ENCODE assay signal across 8 cellular contexts in the genomic region with DNA sequence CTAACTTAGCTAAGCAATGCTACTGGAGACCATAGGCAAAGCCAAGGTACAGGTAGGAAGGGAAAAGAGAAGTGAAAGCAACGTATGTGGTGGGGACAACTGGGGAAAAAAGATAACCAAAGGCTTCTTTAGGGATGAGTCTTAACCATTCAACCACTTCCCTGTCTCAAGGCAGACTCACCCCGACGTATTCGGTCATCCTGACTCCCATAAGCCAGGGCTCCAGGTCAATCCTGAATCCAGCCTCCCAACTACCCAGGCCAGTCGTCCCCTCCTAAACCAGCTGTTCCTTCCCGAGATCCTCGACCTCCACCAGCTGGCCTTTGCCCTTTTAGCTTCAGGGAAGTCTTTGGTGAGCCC. TPM values are rescaled to one million over a fixed set of nuclear protein-coding genes. Genes with fewer than 3 reads are reported as not detected.
A peak's percentile ranks its signal among the peaks of the same experiment; 100 is the strongest.
DNase-seq lines count a peak whose midpoint lies in the region; ATAC-seq, FAIRE-seq and TF ChIP-seq lines count a peak whose summit lies in the region.

No MANE protein-coding gene starts in this region.

- DNase-seq in astrocyte (ENCODE audit: low read depth): peak; percentile 36
- DNase-seq in kidney glomerular epithelial cell (lab: John Stamatoyannopoulos, UW): peak; percentile 78
- no peak for DNase-seq in testis
- no peak for DNase-seq in HK-2 (ENCODE audit: unreplicated experiment)
- no peak for DNase-seq in GM10248 (ENCODE audit: extremely low spot score)

- H3K36me3 ChIP-seq in BLaER1 (peaks cover 42% of the 10 kb centered on the region), astrocyte (ENCODE audit: insufficient read depth, low read length) (peaks cover 8% of the 10 kb centered on the region), testis (ENCODE audit: low read depth, missing control alignments) (no peaks in the 10 kb centered on the region)

- no peak for TF ChIP-seq POLR2A in testis (IDR thresholded peaks at IDR 0.05)

- 0 to 1% methylated on average over 7 of the region's 7 CpGs for WGBS in testis, 2 donors

- POLR2A ChIA-PET in GM10248 (lab: Yijun Ruan, JAX): interaction anchor here (0.6 to 1.8 kb wide), 7 partner anchors 9 to 167 kb away, joined by 3 to 7 read pairs (median 4); no protein-coding TSS in a partner anchor

- FAIRE-seq in astrocyte (lab: Jason Lieb, UNC): no peak

- H3K9me3 Mint-ChIP-seq in astrocyte (ENCODE audit: unreplicated experiment): no peaks in the 10 kb centered on the region

- H3K9ac ChIP-seq in BLaER1 (peak overlapping the region; percentile 93), astrocyte (ENCODE audit: low read length) (peak overlapping the region; percentile 92)

- H3K36me3 Mint-ChIP-seq in astrocyte (ENCODE audit: low read depth, unreplicated experiment): peaks cover 14% of the 10 kb centered on the region

- H3K4me2 ChIP-seq in BLaER1 (peak overlapping the region; percentile 98), astrocyte (ENCODE audit: low read length) (peak overlapping the region; percentile 98)

- H3K27me3 ChIP-seq in BLaER1 (no peaks in the 10 kb centered on the region), astrocyte (ENCODE audit: insufficient read depth, low read length) (no peaks in the 10 kb centered on the region), testis (no peaks in the 10 kb centered on the region)

- H4K20me1 ChIP-seq in BLaER1: no peaks in the 10 kb centered on the region
- no peaks in the 10 kb centered on the region for H4K20me1 ChIP-seq in astrocyte (ENCODE audit: insufficient read depth, low read length)

- no peak for TF ChIP-seq CTCF in astrocyte (IDR thresholded peaks at IDR 0.05; ENCODE audit: insufficient read depth, low read depth, low read length)
- TF ChIP-seq CTCF in testis (IDR thresholded peaks at IDR 0.05): no peak
- no peak for TF ChIP-seq CTCF in GM10248 (IDR thresholded peaks at IDR 0.05; ENCODE audit: control extremely low read depth, extremely low read depth, low read depth, missing control alignments)

- H3K4me3 Mint-ChIP-seq in astrocyte (ENCODE audit: unreplicated experiment): peak overlapping the region; percentile 100

- peak overlapping the region; percentile 100 for H3K27ac Mint-ChIP-seq in astrocyte (ENCODE audit: unreplicated experiment)

- peaks cover 26% of the 10 kb centered on the region for H3K4me1 ChIP-seq in BLaER1
- H3K4me1 ChIP-seq in astrocyte (ENCODE audit: insufficient read depth, low read length): peaks cover 12% of the 10 kb centered on the region
- peaks cover 12% of the 10 kb centered on the region for H3K4me1 ChIP-seq in testis

- H3K4me1 Mint-ChIP-seq in astrocyte (ENCODE audit: low read depth, unreplicated experiment): peaks cover 13% of the 10 kb centered on the region

- H3K9me3 ChIP-seq in BLaER1 (no peaks in the 10 kb centered on the region), astrocyte (ENCODE audit: insufficient read depth, low read depth, low read length) (no peaks in the 10 kb centered on the region), testis (no peaks in the 10 kb centered on the region)

- intact Hi-C loops in testis (cut with DNase I; ENCODE audit: low total_unique reads): no loop called here

- ATAC-seq in GM19463 (IDR thresholded peaks at IDR 0.05; ENCODE audit: unreplicated experiment) (peak; percentile 23), HG03575 (IDR thresholded peaks at IDR 0.05; ENCODE audit: extremely low read depth, insufficient number of reproducible peaks, low FRiP score, unreplicated experiment) (peak; percentile 18)

- H3K27ac ChIP-seq in BLaER1: peak overlapping the region; percentile 96
- H3K27ac ChIP-seq in astrocyte (ENCODE audit: low read depth, low read length): peak overlapping the region; percentile 83
- peak overlapping the region; percentile 79 to 86 for H3K27ac ChIP-seq in testis

- peaks cover 28% of the 10 kb centered on the region for H3K79me2 ChIP-seq in astrocyte (ENCODE audit: insufficient read depth, low read length)

- H3K27me3 Mint-ChIP-seq in astrocyte (ENCODE audit: low read depth, unreplicated experiment): no peaks in the 10 kb centered on the region

- H3K4me3 ChIP-seq in BLaER1: peak overlapping the region; percentile 77
- H3K4me3 ChIP-seq in astrocyte (ENCODE audit: insufficient read depth, low read depth, low read length): peak overlapping the region; percentile 92
- H3K4me3 ChIP-seq in testis: peak overlapping the region; percentile 63 to 84

- CTCF ChIA-PET in GM10248 (lab: Yijun Ruan, JAX): interaction anchor here (0.7 to 5.8 kb wide), 14 partner anchors 9 to 606 kb away, joined by 3 to 57 read pairs (median 4); partner anchors contain the start of genes ARFGAP2, DDB2 and NR1H3

- peak overlapping the region; percentile 97 for H2AFZ ChIP-seq in astrocyte (ENCODE audit: low read depth, low read length)

RNA-seq across cellular contexts. Expression of gene ACP2, which starts 0.3 kb away (rescaled TPM):
- 40.8 and 42.2 TPM in 2 replicates for total RNA-seq in astrocyte
- 10 to 100 TPM; 61.3 to 63.7 TPM for total RNA-seq in testis
- polyA plus RNA-seq in testis (ENCODE audit: insufficient read depth, low read depth, low replicate concordance): 40.3 TPM

RNA-seq across cellular contexts. Expression of gene NR1H3, which starts 9.5 kb away (rescaled TPM):
- 9.8 and 11.2 TPM in 2 replicates for total RNA-seq in astrocyte
- total RNA-seq in testis: 10 to 100 TPM; 29.4 to 38.2 TPM
- 83.4 TPM for polyA plus RNA-seq in testis (ENCODE audit: insufficient read depth, low read depth, low replicate concordance)

RNA-seq across cellular contexts. Expression of gene MADD, which starts 21.6 kb away (rescaled TPM):
- total RNA-seq in astrocyte: 22.9 and 24.1 TPM in 2 replicates
- 100 to 1,000 TPM; 103 to 118 TPM for total RNA-seq in testis
- polyA plus RNA-seq in testis (ENCODE audit: insufficient read depth, low read depth, low replicate concordance): 87.8 TPM

RNA-seq across cellular contexts. Expression of gene DDB2, which starts 33.5 kb away (rescaled TPM):
- total RNA-seq in astrocyte (40.0 and 47.0 TPM in 2 replicates), testis (10 to 100 TPM; 33.6 to 34.7 TPM)
- polyA plus RNA-seq in testis (ENCODE audit: insufficient read depth, low read depth, low replicate concordance): 20.7 TPM

Comparison
In these comparisons a context has a peak if more than half of its experiments do, and no peak if none do; other contexts are left out.
1. DNase-seq: peak in astrocyte (single experiment) and kidney glomerular epithelial cell (single experiment); none in testis (single experiment), HK-2 (single experiment) and GM10248 (single experiment).
2. Peak in every context shown above with its lines, with median percentiles within 50 percentile points of each other: H3K27ac ChIP-seq and H3K4me3 ChIP-seq.